In genomic region chr12:70815866-70816470, GRCh38 we compare ENCODE assay signal across 24 cellular contexts.
A peak's percentile ranks its signal among the peaks of the same experiment; 100 is the strongest.
DNase-seq lines count a peak whose midpoint lies in the region; ATAC-seq, FAIRE-seq and TF ChIP-seq lines count a peak whose summit lies in the region.
"Had no signal": no experiment of that assay in that cellular context is flagged by ENCODE, and none has a peak within 500 bp of the region (broad histone marks: within the 10 kb centered on the region; RNA-seq: fewer than 3 reads in every experiment).

No MANE protein-coding gene starts in this region.

- TF ChIP-seq POLR2A in ovary (IDR thresholded peaks at IDR 0.05) = no peak

- peaks cover 55% of the 10 kb centered on the region for H3K4me1 Mint-ChIP-seq in Calu3 (ENCODE audit: low read depth, unreplicated experiment)
- H3K4me1 Mint-ChIP-seq in T-helper 2 cell treated with Interferon-gamma antibody and Interleukin-4, amounts not matched to agents 5 μg/mL and 100 μg/mL, for 36 hours (ENCODE audit: low read depth) = no peaks in the 10 kb centered on the region
- H3K4me1 Mint-ChIP-seq in activated CD8-positive, alpha-beta T cell treated with anti-CD3 and anti-CD28 coated beads, Interleukin-2, amount 10 ng/mL, durations not matched to agents 7 days and 5 days (ENCODE audit: low read depth) = no peaks in the 10 kb centered on the region
- H3K4me1 Mint-ChIP-seq: CD8-positive, alpha-beta memory T cell had no signal

- H3K36me3 Mint-ChIP-seq in Calu3 (ENCODE audit: insufficient read depth, unreplicated experiment) = no peaks in the 10 kb centered on the region
- H3K36me3 Mint-ChIP-seq in T-helper 2 cell treated with Interferon-gamma antibody and Interleukin-4, amounts not matched to agents 5 μg/mL and 100 μg/mL, for 36 hours (ENCODE audit: low read depth) = no peaks in the 10 kb centered on the region
- no peaks in the 10 kb centered on the region for H3K36me3 Mint-ChIP-seq in activated CD8-positive, alpha-beta T cell treated with anti-CD3 and anti-CD28 coated beads, Interleukin-2, amount 10 ng/mL, durations not matched to agents 7 days and 5 days (ENCODE audit: low read depth)
- H3K36me3 Mint-ChIP-seq: CD8-positive, alpha-beta memory T cell had no signal

- H3K9me3 ChIP-seq in mucosa of rectum (ENCODE audit: control insufficient read depth in 2 of 2, low read length in 2 of 2) (no peaks in the 10 kb centered on the region), ovary (no peaks in the 10 kb centered on the region)
- H3K9me3 ChIP-seq: HAP-1, SJCRH30 had no signal

- POLR2A ChIA-PET in activated CD8-positive, alpha-beta T cell treated with anti-CD3 and anti-CD28 coated beads, Interleukin-2, amount 10 ng/mL, durations not matched to agents 7 days and 5 days (lab: Charles Lee) = no interaction called here

- no peak overlapping the region for H3K9ac ChIP-seq in mucosa of rectum (ENCODE audit: low read depth in 1 of 2, low read length in 2 of 2)
- H3K9ac ChIP-seq: GM23248 had no signal

- no peak overlapping the region for H3K4me3 Mint-ChIP-seq in Calu3 (ENCODE audit: low read depth, unreplicated experiment)
- H3K4me3 Mint-ChIP-seq in T-helper 2 cell treated with Interferon-gamma antibody and Interleukin-4, amounts not matched to agents 5 μg/mL and 100 μg/mL, for 36 hours = no peak overlapping the region
- H3K4me3 Mint-ChIP-seq in activated CD8-positive, alpha-beta T cell treated with anti-CD3 and anti-CD28 coated beads, Interleukin-2, amount 10 ng/mL, durations not matched to agents 7 days and 5 days = no peak overlapping the region
- H3K4me3 Mint-ChIP-seq: CD8-positive, alpha-beta memory T cell had no signal

- BruUV-seq in Calu3 (replicated peaks; lab: Mats Ljungman, UMichigan) = no TSS peak

- WGBS in ovary, 3 donors = 78 to 86% (median 81%) methylated on average over 3 of the region's 3 CpGs

- intact Hi-C loops in Calu3 (cut with micrococcal nuclease; ENCODE audit: unreplicated experiment) (loop anchor here (2.0 kb wide), 1 partner anchor 61 kb away; no protein-coding TSS in a partner anchor), ovary (cut with DNase I) (no loop called here)

- no peaks in the 10 kb centered on the region for H3K27me3 Mint-ChIP-seq in Calu3 (ENCODE audit: unreplicated experiment)
- H3K27me3 Mint-ChIP-seq in T-helper 2 cell treated with Interferon-gamma antibody and Interleukin-4, amounts not matched to agents 5 μg/mL and 100 μg/mL, for 36 hours (ENCODE audit: low read depth) = no peaks in the 10 kb centered on the region
- H3K27me3 Mint-ChIP-seq in activated CD8-positive, alpha-beta T cell treated with anti-CD3 and anti-CD28 coated beads, Interleukin-2, amount 10 ng/mL, durations not matched to agents 7 days and 5 days (ENCODE audit: low read depth) = no peaks in the 10 kb centered on the region
- H3K27me3 Mint-ChIP-seq: CD8-positive, alpha-beta memory T cell had no signal

- TF ChIP-seq CTCF in Calu3 (IDR thresholded peaks at IDR 0.05; ENCODE audit: unreplicated experiment) (no peak), bronchial epithelial cell (IDR thresholded peaks at IDR 0.05; ENCODE audit: insufficient read depth, low read length, severe bottlenecking) (no peak), ovary (IDR thresholded peaks at IDR 0.05) (no peak)

- H3K4me1 ChIP-seq in mucosa of rectum (ENCODE audit: control insufficient read depth in 2 of 2, insufficient read depth in 2 of 2, low read length in 2 of 2) (peaks cover 11 to 21% of the 10 kb centered on the region in 2 donors), ovary (ENCODE audit: insufficient read depth) (no peaks in the 10 kb centered on the region)
- H3K4me1 ChIP-seq: HAP-1, SJCRH30 had no signal

- no peaks in the 10 kb centered on the region for H3K27me3 ChIP-seq in bronchial epithelial cell (ENCODE audit: control insufficient read depth, insufficient read depth, low read length)
- H3K27me3 ChIP-seq in mucosa of rectum (ENCODE audit: control insufficient read depth in 2 of 2, insufficient read depth in 2 of 2, low read length in 2 of 2) = no peaks in the 10 kb centered on the region
- no peaks in the 10 kb centered on the region for H3K27me3 ChIP-seq in ovary
- H3K27me3 ChIP-seq: SJCRH30 had no signal

- peak overlapping the region; percentile 45 for H3K27ac Mint-ChIP-seq in Calu3 (ENCODE audit: unreplicated experiment)
- no peak overlapping the region for H3K27ac Mint-ChIP-seq in T-helper 2 cell treated with Interferon-gamma antibody and Interleukin-4, amounts not matched to agents 5 μg/mL and 100 μg/mL, for 36 hours
- H3K27ac Mint-ChIP-seq in activated CD8-positive, alpha-beta T cell treated with anti-CD3 and anti-CD28 coated beads, Interleukin-2, amount 10 ng/mL, durations not matched to agents 7 days and 5 days = no peak overlapping the region
- H3K27ac Mint-ChIP-seq: CD8-positive, alpha-beta memory T cell had no signal

- no peak for DNase-seq in Calu3
- peak; percentile 93 for DNase-seq in LoVo (ENCODE audit: low spot score)
- peak; percentile 77 for DNase-seq in bronchial epithelial cell (ENCODE audit: low read depth)
- DNase-seq in NCI-H1105 (lab: John Stamatoyannopoulos, UW) = no peak
- DNase-seq in T-helper 2 cell treated with Interferon-gamma antibody and Interleukin-4, amounts not matched to agents 5 μg/mL and 100 μg/mL, for 36 hours (ENCODE audit: low spot score) = no peak
- DNase-seq in ovary = no peak
- DNase-seq in activated CD8-positive, alpha-beta T cell treated with anti-CD3 and anti-CD28 coated beads, Interleukin-2, amount 10 ng/mL, durations not matched to agents 7 days and 5 days = no peak
- DNase-seq: ACHN; C1 segment of cervical spinal cord; CD8-positive, alpha-beta memory T cell; DMS79 treated with DMSO at 0.1 percent for 48 hours; GM23248; KBM-7; MV-4-11; NCI-H1417; NCI-H187; NCI-H2107; NCI-H510A treated with DMSO at 0.1 percent for 48 hours; NCI-H82; OCI-M1; SJCRH30 had no signal

- H3K9me3 Mint-ChIP-seq in Calu3 (ENCODE audit: low read depth, unreplicated experiment) = peaks cover 12% of the 10 kb centered on the region
- H3K9me3 Mint-ChIP-seq in T-helper 2 cell treated with Interferon-gamma antibody and Interleukin-4, amounts not matched to agents 5 μg/mL and 100 μg/mL, for 36 hours = no peaks in the 10 kb centered on the region
- no peaks in the 10 kb centered on the region for H3K9me3 Mint-ChIP-seq in activated CD8-positive, alpha-beta T cell treated with anti-CD3 and anti-CD28 coated beads, Interleukin-2, amount 10 ng/mL, durations not matched to agents 7 days and 5 days (ENCODE audit: insufficient read depth)

- no peak for ATAC-seq in activated CD8-positive, alpha-beta T cell treated with anti-CD3 and anti-CD28 coated beads, Interleukin-2, amount 10 ng/mL, durations not matched to agents 7 days and 5 days

- TF ChIP-seq EP300 in ovary (IDR thresholded peaks at IDR 0.05) = no peak

- FAIRE-seq in bronchial epithelial cell (lab: Jason Lieb, UNC) = no peak
- FAIRE-seq: GM19239 had no signal

- H3K4me3 ChIP-seq in bronchial epithelial cell (ENCODE audit: low read depth, low read length) = no peak overlapping the region
- H3K4me3 ChIP-seq in mucosa of rectum (ENCODE audit: low read length in 2 of 2) = peak overlapping the region in 1 of 2 donors; percentile 10
- H3K4me3 ChIP-seq in ovary = no peak overlapping the region
- H3K4me3 ChIP-seq: GM23248, HAP-1, SJCRH30 had no signal

- CTCF ChIA-PET in Calu3 (lab: Charles Lee) = no interaction called here
- CTCF ChIA-PET in activated CD8-positive, alpha-beta T cell treated with anti-CD3 and anti-CD28 coated beads, Interleukin-2, amount 10 ng/mL, durations not matched to agents 7 days and 5 days (lab: Charles Lee) = no interaction called here

- H3K36me3 ChIP-seq in bronchial epithelial cell (ENCODE audit: control insufficient read depth, insufficient read depth, low read length) = no peaks in the 10 kb centered on the region
- H3K36me3 ChIP-seq in mucosa of rectum (ENCODE audit: control insufficient read depth in 2 of 2, insufficient read depth in 2 of 2, low read length in 2 of 2) = no peaks in the 10 kb centered on the region
- H3K36me3 ChIP-seq in ovary = no peaks in the 10 kb centered on the region
- H3K36me3 ChIP-seq: HAP-1, SJCRH30 had no signal

- H3K27ac ChIP-seq in mucosa of rectum (ENCODE audit: low read depth in 2 of 2, low read length in 2 of 2) (peak overlapping the region; percentile 61 to 77), ovary (no peak overlapping the region)
- H3K27ac ChIP-seq: GM23248, SJCRH30 had no signal

Comparison
In these comparisons a context has a peak if more than half of its experiments do, and no peak if none do; other contexts are left out.
1. DNase-seq: peak in LoVo (single experiment) and bronchial epithelial cell (single experiment); none in Calu3 (single experiment), NCI-H1105 (single experiment), T-helper 2 cell treated with Interferon-gamma antibody and Interleukin-4, amounts not matched to agents 5 μg/mL and 100 μg/mL, for 36 hours (single experiment), ovary (0 of 5) and activated CD8-positive, alpha-beta T cell treated with anti-CD3 and anti-CD28 coated beads, Interleukin-2, amount 10 ng/mL, durations not matched to agents 7 days and 5 days (single experiment).
2. H3K27ac ChIP-seq: peak in mucosa of rectum (2 of 2); none in ovary (0 of 2).